In genomic region chr4:152715076-152715475, GRCh38 we compare ENCODE assay signal across 17 cellular contexts. TPM values are rescaled to one million over a fixed set of nuclear protein-coding genes. Genes with fewer than 3 reads are reported as not detected.
DNase-seq lines count a peak whose midpoint lies in the region; ATAC-seq, FAIRE-seq and TF ChIP-seq lines count a peak whose summit lies in the region.
"Had no signal": no experiment of that assay in that cellular context is flagged by ENCODE, and none has a peak within 500 bp of the region (broad histone marks: within the 10 kb centered on the region; RNA-seq: fewer than 3 reads in every experiment).

No MANE protein-coding gene starts in this region.

- no peak overlapping the region for H3K18ac ChIP-seq in mesenchymal stem cell (ENCODE audit: low read depth in 1 of 2, low read length in 2 of 2)

- H3K36me3 ChIP-seq in BLaER1 (no peaks in the 10 kb centered on the region), HEK293 (ENCODE audit: control insufficient read depth in 2 of 2, insufficient read depth in 1 of 2, low read length in 2 of 2) (no peaks in the 10 kb centered on the region), K562 (ENCODE audit: control insufficient read depth, insufficient read depth, low read length) (no peaks in the 10 kb centered on the region), mesenchymal stem cell (ENCODE audit: control insufficient read depth in 1 of 2, insufficient read depth in 2 of 2, low read depth in 1 of 2, low read length in 2 of 2) (no peaks in the 10 kb centered on the region)
- H3K36me3 ChIP-seq: BLaER1 treated with 17β-estradiol and CSF1 and Interleukin-3, amounts not matched to agents 10 nM and 100 nM had no signal

- H3K23ac ChIP-seq in mesenchymal stem cell (ENCODE audit: low read length in 2 of 2) = no peak overlapping the region

- H3K27me3 ChIP-seq in BLaER1 = no peaks in the 10 kb centered on the region
- peaks cover 4 to 5% of the 10 kb centered on the region in 2 experiments; a peak in 4 of 5 replicates for H3K27me3 ChIP-seq in K562 (ENCODE audit: control insufficient read depth in 2 of 2, insufficient read depth in 2 of 2, low read length in 2 of 2)
- peaks cover 0 to 18% of the 10 kb centered on the region in 2 experiments for H3K27me3 ChIP-seq in mesenchymal stem cell (ENCODE audit: control insufficient read depth in 1 of 2, insufficient read depth in 1 of 2, low read length in 2 of 2)
- H3K27me3 ChIP-seq: BLaER1 treated with 17β-estradiol and CSF1 and Interleukin-3, amounts not matched to agents 10 nM and 100 nM had no signal

- H3K4me3 ChIP-seq in BLaER1 = no peak overlapping the region
- no peak overlapping the region for H3K4me3 ChIP-seq in HEK293 (ENCODE audit: low read depth, low read length)
- no peak overlapping the region for H3K4me3 ChIP-seq in K562
- H3K4me3 ChIP-seq in mesenchymal stem cell (ENCODE audit: insufficient read depth in 1 of 2, low read depth in 1 of 2, low read length in 2 of 2) = no peak overlapping the region
- H3K4me3 ChIP-seq in coronary artery = no peak overlapping the region
- H3K4me3 ChIP-seq: BLaER1 treated with 17β-estradiol and CSF1 and Interleukin-3, amounts not matched to agents 10 nM and 100 nM had no signal

- no peak overlapping the region for H2AK5ac ChIP-seq in mesenchymal stem cell (ENCODE audit: low read length, severe bottlenecking)

- in situ Hi-C loops in K562 (cut with MboI) = no loop called here

- H3K9ac ChIP-seq in BLaER1 = no peak overlapping the region
- no peak overlapping the region for H3K9ac ChIP-seq in K562 (ENCODE audit: insufficient read depth in 1 of 2, low read depth in 2 of 2, low read length in 2 of 2)
- no peak overlapping the region for H3K9ac ChIP-seq in mesenchymal stem cell (ENCODE audit: low read length)
- H3K9ac ChIP-seq: BLaER1 treated with 17β-estradiol and CSF1 and Interleukin-3, amounts not matched to agents 10 nM and 100 nM had no signal

- no peak overlapping the region for H2BK120ac ChIP-seq in mesenchymal stem cell (ENCODE audit: low read depth, low read length)

- H3K79me1 ChIP-seq in mesenchymal stem cell (replicated peaks; ENCODE audit: low read length, poor library complexity, severe bottlenecking) = no peaks in the 10 kb centered on the region

- intact Hi-C loops in K562 (cut with micrococcal nuclease) = no loop called here

- H2BK12ac ChIP-seq in mesenchymal stem cell (ENCODE audit: low read length in 2 of 2) = no peak overlapping the region

- WGBS in K562 (ENCODE audit: insufficient coverage, low coverage, missing lambda C conversion rate) = 17% methylated on average over 6 of the region's 6 CpGs
- 96% methylated on average over 6 of the region's 6 CpGs for WGBS in mesenchymal stem cell

- H3K14ac ChIP-seq in mesenchymal stem cell (ENCODE audit: low read length in 2 of 2) = no peak overlapping the region

- no peak for DNase-seq in K562 (ENCODE audit: extremely low read depth in 1 of 4, low spot score in 3 of 4)
- DNase-seq in mesenchymal stem cell = no peak
- DNase-seq in coronary artery (ENCODE audit: low spot score) = no peak
- no peak for DNase-seq in SKM-1 (lab: John Stamatoyannopoulos, UW; ENCODE audit: unreplicated experiment)
- no peak for DNase-seq in UCSD-AML1 (lab: John Stamatoyannopoulos, UW; ENCODE audit: unreplicated experiment)
- DNase-seq: 8988T; Calu3; CD8-positive, alpha-beta T cell; DMS79 treated with DMSO at 0.1 percent for 48 hours; GF-D8; HCEC 1CT; HFFc6 had no signal

- no peak overlapping the region for H2BK5ac ChIP-seq in mesenchymal stem cell (ENCODE audit: low read depth, low read length, poor library complexity, severe bottlenecking)

- TF ChIP-seq EP300 in K562 (IDR thresholded peaks at IDR 0.05; ENCODE audit: low read length) = no peak

- H3K9me1 ChIP-seq in K562 (ENCODE audit: control insufficient read depth, insufficient read depth, low read length) = no peaks in the 10 kb centered on the region

- H4K91ac ChIP-seq in mesenchymal stem cell (ENCODE audit: low read length) = no peak overlapping the region

- no peak for FAIRE-seq in K562 (lab: Jason Lieb, UNC)
- FAIRE-seq: HepG2 had no signal

- no TSS peak for BruUV-seq in K562 (replicated peaks; lab: Mats Ljungman, UMichigan)

- H2AFZ ChIP-seq in K562 (ENCODE audit: low read depth, low read length) = no peak overlapping the region
- no peak overlapping the region for H2AFZ ChIP-seq in mesenchymal stem cell (ENCODE audit: low read depth, low read length)

- no peak for TF ChIP-seq RAD21 in K562 (CRISPR knock-in tag; conservative IDR thresholded peaks at IDR 0.05 in 1 of 2, IDR thresholded peaks at IDR 0.05 in 1 of 2)

- H4K8ac ChIP-seq in mesenchymal stem cell (ENCODE audit: low read length) = peak overlapping the region; percentile 53

- POLR2A ChIA-PET in HEK293 (lab: Yijun Ruan, JAX) (no interaction called here), K562 (lab: Yijun Ruan, JAX) (no interaction called here)

- peaks cover 16% of the 10 kb centered on the region for H3K9me3 ChIP-seq in BLaER1
- H3K9me3 ChIP-seq in HEK293 (ENCODE audit: control insufficient read depth, insufficient read depth, low read depth, low read length) = no peaks in the 10 kb centered on the region
- H3K9me3 ChIP-seq in K562 (replicated peaks; ENCODE audit: control insufficient read depth, insufficient read depth, low read depth, low read length) = no peaks in the 10 kb centered on the region
- peaks cover 21% of the 10 kb centered on the region for H3K9me3 ChIP-seq in mesenchymal stem cell (ENCODE audit: control insufficient read depth, low read length)

- H3K4me2 ChIP-seq in BLaER1 (0 out of 2 replicates have a peak overlapping the region, but pooled peaks have one; percentile 57), K562 (ENCODE audit: insufficient read depth, low read length) (no peak overlapping the region), mesenchymal stem cell (ENCODE audit: low read length, poor library complexity, severe bottlenecking) (no peak overlapping the region)

- H3K27ac ChIP-seq in BLaER1 = no peak overlapping the region
- H3K27ac ChIP-seq in HEK293 (ENCODE audit: extremely low read depth, low read depth, low read length) = no peak overlapping the region
- no peak overlapping the region for H3K27ac ChIP-seq in K562 (ENCODE audit: extremely low read depth, low read depth, low read length)
- no peak overlapping the region for H3K27ac ChIP-seq in mesenchymal stem cell (ENCODE audit: low read length, poor library complexity, severe bottlenecking)
- no peak overlapping the region for H3K27ac ChIP-seq in coronary artery
- H3K27ac ChIP-seq: HL-60 had no signal

- H2BK15ac ChIP-seq in mesenchymal stem cell (ENCODE audit: low read depth, poor library complexity, severe bottlenecking) = no peak overlapping the region

- no peak overlapping the region for H3K4ac ChIP-seq in mesenchymal stem cell (ENCODE audit: low read depth in 1 of 2, low read length in 2 of 2)

- H3K4me1 ChIP-seq in BLaER1 = peaks cover 13% of the 10 kb centered on the region
- H3K4me1 ChIP-seq in HEK293 (ENCODE audit: control insufficient read depth, insufficient read depth, low read length) = no peaks in the 10 kb centered on the region
- H3K4me1 ChIP-seq in K562 (replicated peaks in 1 of 2; ENCODE audit: control insufficient read depth in 2 of 2, insufficient read depth in 2 of 2, low read length in 2 of 2) = no peaks in the 10 kb centered on the region
- H3K4me1 ChIP-seq in mesenchymal stem cell (ENCODE audit: control insufficient read depth, insufficient read depth, low read depth, low read length) = no peaks in the 10 kb centered on the region

- TF ChIP-seq POLR2A in K562 (conservative IDR thresholded peaks at IDR 0.05) = no peak

- H4K20me1 ChIP-seq in BLaER1 = no peaks in the 10 kb centered on the region
- H4K20me1 ChIP-seq in K562 (replicated peaks; ENCODE audit: control insufficient read depth, insufficient read depth, low read length) = no peaks in the 10 kb centered on the region
- H4K20me1 ChIP-seq: BLaER1 treated with 17β-estradiol and CSF1 and Interleukin-3, amounts not matched to agents 10 nM and 100 nM had no signal

- no peaks in the 10 kb centered on the region for H3K79me2 ChIP-seq in K562 (ENCODE audit: control insufficient read depth, insufficient read depth, low read length)

- no peak for ATAC-seq in K562
- ATAC-seq: CD8-positive, alpha-beta T cell; HepG2 had no signal

- TF ChIP-seq CTCF in HEK293 (tag by site-specific recombination; IDR thresholded peaks at IDR 0.05) = no peak
- TF ChIP-seq CTCF in K562 (IDR thresholded peaks at IDR 0.05 in 2 of 3, conservative IDR thresholded peaks at IDR 0.05 in 1 of 3; ENCODE audit: insufficient read depth in 2 of 3, low read depth in 1 of 3, low read length in 3 of 3) = no peak
- TF ChIP-seq CTCF in coronary artery (IDR thresholded peaks at IDR 0.05) = no peak

- CTCF ChIA-PET in HEK293 (lab: Yijun Ruan, JAX) (interaction anchor here (0.6 kb wide), 1 partner anchor 64 kb away, joined by 3 read pairs; no protein-coding TSS in a partner anchor), K562 (lab: Yijun Ruan, JAX; ENCODE audit: low intra/inter-chr PET ratio) (no interaction called here)

TF ChIP-seq in HEK293, 187 proteins besides CTCF, POLR2A, EP300 and RAD21 (continues in another document):
- TF ChIP-seq ZNF404 (tag by site-specific recombination; IDR thresholded peaks at IDR 0.05) = no peak
- TF ChIP-seq SETDB1 (IDR thresholded peaks at IDR 0.05; ENCODE audit: insufficient read length, low read length) = peak; percentile 30

RNA-seq across cellular contexts. Expression of gene TMEM154, which starts 35.3 kb away (rescaled TPM):
- 0.30 and 0.39 TPM in 2 replicates for total RNA-seq in K562 (2011; cell fraction: chromatin; rRNA removed; ENCODE audit: low replicate concordance)
- total RNA-seq in K562 (2011; cell fraction: nucleolus; rRNA removed) = 0.13 TPM in 1 of 2 replicates, not detected in the other
- total RNA-seq in K562 (2011; cell fraction: nucleoplasm; rRNA removed) = 0.07 and 0.08 TPM in 2 replicates
- total RNA-seq in K562 (2014; rRNA removed) (0.27 and 2.1 TPM in 2 replicates), K562 (2014; rRNA removed; fragmentation: Illumina TruSeq; extraction: Trizol) (1.8 and 2.4 TPM in 2 replicates), K562 (2015; rRNA removed; fragmentation: Illumina TruSeq; extraction: Trizol) (1.6 and 2.0 TPM in 2 replicates), K562 (2021) (1.6 and 2.0 TPM in 2 replicates)
- polyA plus RNA-seq in K562 (2011; rRNA removed) (0.04 and 0.13 TPM in 2 replicates), K562 (2014; fragmentation: Illumina TruSeq; extraction: Trizol) (0.58 and 0.96 TPM in 2 replicates), K562 (2014; fragmentation: Nextera tagmentation; extraction: Ambion mirVana) (under 1 TPM; 0.38 to 0.73 TPM), K562 (2014; rRNA removed) (0.56 and 1.6 TPM in 2 replicates)
- polyA plus RNA-seq in K562 (2011; cell fraction: cytosol; rRNA removed) = under 0.01 and 0.04 TPM in 2 replicates
- polyA plus RNA-seq in K562 (2011; cell fraction: nucleus; rRNA removed) = 0.01 TPM in 2 replicates
- 1.1 and 25.7 TPM in 2 replicates for polyA plus RNA-seq in K562 (2012)
- polyA minus RNA-seq in K562 (2011; rRNA and poly(A)+ RNA removed) = 0.06 and 0.11 TPM in 2 replicates
- polyA minus RNA-seq in K562 (2011; cell fraction: cytosol; rRNA and poly(A)+ RNA removed) = not detected in 2 replicates
- under 0.01 and 0.13 TPM in 2 replicates for polyA minus RNA-seq in K562 (2011; cell fraction: nucleus; rRNA and poly(A)+ RNA removed)
- 10.7 TPM for polyA plus RNA-seq in mesenchymal stem cell (2013, experiment 1 of 2)
- 12.0 TPM for polyA plus RNA-seq in mesenchymal stem cell (2013, experiment 2 of 2)
- total RNA-seq: HepG2 had no signal
